ENCODE assay signal across 12 cellular contexts in genomic region chr14:58697927-58698641, GRCh38.
DNase-seq lines count a peak whose midpoint lies in the region; ATAC-seq and TF ChIP-seq lines count a peak whose summit lies in the region.
"Had no signal": no experiment of that assay in that cellular context is flagged by ENCODE, and none has a peak within 500 bp of the region (broad histone marks: within the 10 kb centered on the region; RNA-seq: fewer than 3 reads in every experiment).

No MANE protein-coding gene starts in this region.

- no peak overlapping the region for H3K4me3 Mint-ChIP-seq in WTC11
- H3K4me3 Mint-ChIP-seq: activated naive CD8-positive, alpha-beta T cell; memory B cell had no signal

- CTCF ChIA-PET in WTC11 (lab: Charles Lee), result interaction anchor here (0.6 to 0.8 kb wide), 2 partner anchors 216 to 321 kb away, joined by 3 to 4 read pairs; no protein-coding TSS in a partner anchor

- no peaks in the 10 kb centered on the region for H3K36me3 Mint-ChIP-seq in WTC11
- H3K36me3 Mint-ChIP-seq: activated naive CD8-positive, alpha-beta T cell; memory B cell had no signal

- no peak overlapping the region for H3K27ac Mint-ChIP-seq in WTC11
- H3K27ac Mint-ChIP-seq: activated naive CD8-positive, alpha-beta T cell; memory B cell had no signal

- H3K9me3 Mint-ChIP-seq in WTC11, result peaks cover 4% of the 10 kb centered on the region; the same call in 1 of the 2 replicates
- H3K9me3 Mint-ChIP-seq: memory B cell had no signal

- TF ChIP-seq CTCF in WTC11 (IDR thresholded peaks at IDR 0.05), result no peak

- POLR2A ChIA-PET in WTC11 (lab: Charles Lee), result no interaction called here

- H3K4me1 Mint-ChIP-seq in WTC11, result peaks cover 24% of the 10 kb centered on the region
- H3K4me1 Mint-ChIP-seq: memory B cell had no signal

- H3K27me3 Mint-ChIP-seq in WTC11 (ENCODE audit: low read depth), result no peaks in the 10 kb centered on the region

- peak; percentile 75 for DNase-seq in COLO829 (ENCODE audit: low spot score)
- peak; percentile 68 for DNase-seq in NCI-H1436 (lab: John Stamatoyannopoulos, UW)
- peak; percentile 22 for DNase-seq in NCI-H526 treated with DMSO at 0.1 percent for 48 hours (lab: John Stamatoyannopoulos, UW)
- DNase-seq in kidney glomerular epithelial cell (lab: John Stamatoyannopoulos, UW), result peak; percentile 10
- no peak for DNase-seq in WTC11 (ENCODE audit: low spot score)
- DNase-seq in stimulated activated naive CD4-positive, alpha-beta T cell treated with Interleukin-2 at 50 U/mL for 16 hours (lab: John Stamatoyannopoulos, UW), result no peak
- DNase-seq in HCEC 1CT, result no peak
- DNase-seq: SJCRH30; stimulated activated CD4-positive, alpha-beta T cell treated with anti-CD3 and anti-CD28 coated beads, Interleukin-1b, Interleukin-23, amount 100 ng/mL, for 48 hours had no signal

- ATAC-seq in WTC11 (no peak), GM19023 (IDR thresholded peaks at IDR 0.05; ENCODE audit: unreplicated experiment) (no peak)

TF ChIP-seq in WTC11, 78 proteins besides CTCF, POLR2A, EP300 and RAD21 (continues in another document):
- TF ChIP-seq ZNF423 (CRISPR knock-in tag; IDR thresholded peaks at IDR 0.05) (no peak), MXD4 (CRISPR knock-in tag; IDR thresholded peaks at IDR 0.05; ENCODE audit: borderline replicate concordance) (no peak), ZNF532 (CRISPR knock-in tag; IDR thresholded peaks at IDR 0.05; ENCODE audit: borderline replicate concordance) (no peak), NR1H2 (CRISPR knock-in tag; IDR thresholded peaks at IDR 0.05) (no peak), MLX (CRISPR knock-in tag; IDR thresholded peaks at IDR 0.05) (no peak), ARID4B (CRISPR knock-in tag; IDR thresholded peaks at IDR 0.05; ENCODE audit: borderline replicate concordance) (no peak), ZNF232 (CRISPR knock-in tag; IDR thresholded peaks at IDR 0.05) (no peak), STAT6 (CRISPR knock-in tag; conservative IDR thresholded peaks at IDR 0.05; ENCODE audit: low read depth) (no peak), FOXP4 (CRISPR knock-in tag; IDR thresholded peaks at IDR 0.05) (no peak)

Comparison
In these comparisons a context has a peak if more than half of its experiments do, and no peak if none do; other contexts are left out.
1. DNase-seq: peak in COLO829 (single experiment), NCI-H1436 (single experiment), NCI-H526 treated with DMSO at 0.1 percent for 48 hours (single experiment) and kidney glomerular epithelial cell (single experiment); none in WTC11 (single experiment), stimulated activated naive CD4-positive, alpha-beta T cell treated with Interleukin-2 at 50 U/mL for 16 hours (single experiment) and HCEC 1CT (single experiment).